ENCODE assay signal across 8 cellular contexts in genomic region chr18:72086421-72086820, GRCh38.
DNase-seq lines count a peak whose midpoint lies in the region; ATAC-seq and TF ChIP-seq lines count a peak whose summit lies in the region.

No MANE protein-coding gene starts in this region.

- peak; percentile 9 for TF ChIP-seq CTCF in HL-60 (IDR thresholded peaks at IDR 0.05; ENCODE audit: insufficient read depth, low read length)

- H3K27ac ChIP-seq in HL-60 (replicated peaks) = no peak overlapping the region

- ATAC-seq in left lobe of liver (peak; percentile 82), GM21381 (IDR thresholded peaks at IDR 0.05; ENCODE audit: unreplicated experiment) (no peak)

- DNase-seq in DMS 273 (lab: John Stamatoyannopoulos, UW; ENCODE audit: unreplicated experiment) (peak; percentile 38), HL-60 (ENCODE audit: low read depth in 1 of 2, low spot score in 1 of 2) (peak in 1 of 2 experiments; percentile 13), SKM-1 treated with dmso at 0.1 percent for 144 hours (lab: John Stamatoyannopoulos, UW; ENCODE audit: unreplicated experiment) (peak; percentile 63), left lobe of liver (ENCODE audit: low spot score) (no peak), AG08395 (ENCODE audit: low spot score) (no peak), mucosa of gallbladder (ENCODE audit: low spot score) (no peak)
- DNase-seq in activated CD4-positive, alpha-beta T cell treated with anti-CD3 and anti-CD28 coated beads, Interleukin-2, amount 50 U/mL, for 4 hours = no peak

- no peak overlapping the region for H3K4me3 ChIP-seq in HL-60 (replicated peaks; ENCODE audit: insufficient read depth, low read length)

- no peaks in the 10 kb centered on the region for H3K27me3 ChIP-seq in HL-60 (ENCODE audit: insufficient read depth, poor library complexity, severe bottlenecking)

Comparison
In these comparisons a context has a peak if more than half of its experiments do, and no peak if none do; other contexts are left out.
1. DNase-seq: peak in DMS 273 (single experiment) and SKM-1 treated with dmso at 0.1 percent for 144 hours (single experiment); none in left lobe of liver (single experiment), activated CD4-positive, alpha-beta T cell treated with anti-CD3 and anti-CD28 coated beads, Interleukin-2, amount 50 U/mL, for 4 hours (0 of 2), AG08395 (single experiment) and mucosa of gallbladder (single experiment).